Comparison of ENCODE assay signal across 11 cellular contexts in the genomic region with DNA sequence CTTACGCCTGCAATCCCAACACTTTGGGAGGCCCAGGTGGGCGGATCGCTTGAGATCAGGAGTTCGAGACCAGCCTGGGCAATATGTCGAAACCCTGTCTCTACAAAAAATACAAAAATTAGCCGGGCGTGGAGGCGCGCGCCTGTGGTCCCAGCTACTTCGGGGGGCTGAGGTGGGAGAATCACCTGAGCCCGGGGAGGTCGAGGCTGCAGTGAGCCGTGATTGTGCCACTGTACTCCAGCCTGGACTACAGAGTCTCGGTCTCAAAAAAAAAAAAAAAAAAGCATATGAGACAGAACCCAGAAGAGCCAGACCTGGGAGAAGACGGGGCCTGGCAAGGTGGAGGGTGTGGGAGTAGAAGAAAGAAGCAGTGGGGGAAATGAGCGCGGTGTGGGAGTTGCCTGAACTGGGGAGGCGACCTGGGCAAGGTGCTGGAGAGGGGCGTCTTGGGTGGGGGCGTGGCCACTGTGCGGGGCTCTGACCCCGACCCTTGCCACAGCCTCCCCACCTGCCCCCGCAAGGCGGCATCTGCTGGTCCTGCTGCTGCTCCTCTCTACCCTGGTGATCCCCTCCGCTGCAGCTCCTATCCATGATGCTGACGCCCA. TPM values are rescaled to one million over a fixed set of nuclear protein-coding genes. Genes with fewer than 3 reads are reported as not detected.
DNase-seq lines count a peak whose midpoint lies in the region; ATAC-seq and TF ChIP-seq lines count a peak whose summit lies in the region.
"Had no signal": no experiment of that assay in that cellular context is flagged by ENCODE, and none has a peak within 500 bp of the region (broad histone marks: within the 10 kb centered on the region; RNA-seq: fewer than 3 reads in every experiment).

No MANE protein-coding gene starts in this region.

- no peak overlapping the region for H3K4me3 Mint-ChIP-seq in nephron progenitor cell

- H3K27ac Mint-ChIP-seq in nephron progenitor cell = no peak overlapping the region

- H3K4me3 ChIP-seq in heart right ventricle = peak overlapping the region in 8 of 10 donors; percentile 65 to 97 (median 81)
- H3K4me3 ChIP-seq in esophagus muscularis mucosa = peak overlapping the region; percentile 59 to 97 (median 90)

- TF ChIP-seq CTCF in heart right ventricle (IDR thresholded peaks at IDR 0.05) (no peak), esophagus muscularis mucosa (IDR thresholded peaks at IDR 0.05) (no peak), nephron progenitor cell (IDR thresholded peaks at IDR 0.05) (no peak)

- H3K4me1 ChIP-seq in heart right ventricle (peaks cover 0 to 25% (median 11%) of the 10 kb centered on the region in 9 donors), esophagus muscularis mucosa (peaks cover 7 to 38% (median 37%) of the 10 kb centered on the region in 4 donors)
- H3K4me1 ChIP-seq: BLaER1 treated with 17β-estradiol and CSF1 and Interleukin-3, amounts not matched to agents 10 nM and 100 nM; foreskin keratinocyte had no signal

- H3K27ac ChIP-seq in heart right ventricle = peak overlapping the region in 9 of 10 donors; percentile 30 to 99 (median 91)
- H3K27ac ChIP-seq in esophagus muscularis mucosa (replicated peaks in 1 of 4) = peak overlapping the region; percentile 88 to 97 (median 94)
- H3K27ac ChIP-seq: BLaER1 treated with 17β-estradiol and CSF1 and Interleukin-3, amounts not matched to agents 10 nM and 100 nM; foreskin keratinocyte had no signal

- peaks cover 6% of the 10 kb centered on the region for H3K9me3 Mint-ChIP-seq in nephron progenitor cell

- no peak for ATAC-seq in heart right ventricle
- no peak for ATAC-seq in left cardiac atrium
- no peak for ATAC-seq in GM21786 (IDR thresholded peaks at IDR 0.05; ENCODE audit: unreplicated experiment)
- no peak for ATAC-seq in GM21619 (IDR thresholded peaks at IDR 0.05; ENCODE audit: unreplicated experiment)
- ATAC-seq in GM21576 (IDR thresholded peaks at IDR 0.05; ENCODE audit: unreplicated experiment) = no peak

- H3K4me1 Mint-ChIP-seq in nephron progenitor cell = peaks cover 19% of the 10 kb centered on the region

- H3K36me3 ChIP-seq in heart right ventricle = peaks cover 0 to 6% (median 4%) of the 10 kb centered on the region in 9 donors
- peaks cover under 1 to 7% (median 6%) of the 10 kb centered on the region in 4 donors for H3K36me3 ChIP-seq in esophagus muscularis mucosa

- H3K9me3 ChIP-seq in heart right ventricle = peaks cover 0 to 14% (median 6%) of the 10 kb centered on the region in 11 donors
- H3K9me3 ChIP-seq in esophagus muscularis mucosa = peaks cover 0 to 7% (median 6%) of the 10 kb centered on the region in 4 donors

- peaks cover under 1% of the 10 kb centered on the region for H3K27me3 Mint-ChIP-seq in nephron progenitor cell (ENCODE audit: low read depth, poor library complexity)

- DNase-seq in heart right ventricle = peak in 1 of 2 donors; percentile 24
- no peak for DNase-seq in left cardiac atrium
- DNase-seq in esophagus muscularis mucosa (ENCODE audit: extremely low spot score) = no peak
- peak; percentile 28 for DNase-seq in nephron progenitor cell
- no peak for DNase-seq in erythroblast (lab: John Stamatoyannopoulos, UW)

- WGBS in heart right ventricle, 2 donors = 67 to 75% methylated on average over 27 of the region's 27 CpGs
- WGBS in esophagus muscularis mucosa = 65% methylated on average over 27 of the region's 27 CpGs

- H3K36me3 Mint-ChIP-seq in nephron progenitor cell (ENCODE audit: low read depth) = peaks cover 12% of the 10 kb centered on the region

- no peak for TF ChIP-seq EP300 in esophagus muscularis mucosa (IDR thresholded peaks at IDR 0.05)

- intact Hi-C loops in heart right ventricle (cut with DNase I) (loop anchor here in 1 of 10 donors (5.0 kb wide), 1 partner anchor 492 kb away; the partner anchor contains the start of gene PPP1R15A), left cardiac atrium (cut with DNase I) (no loop called here), esophagus muscularis mucosa (cut with DNase I) (loop anchor here (2.0 kb wide), 1 partner anchor 77 kb away; the partner anchor contains the start of gene SLC17A7)

- H3K27me3 ChIP-seq in heart right ventricle (peaks cover 0 to 31% (median 0%) of the 10 kb centered on the region in 7 donors), esophagus muscularis mucosa (no peaks in the 10 kb centered on the region)
- H3K27me3 ChIP-seq: foreskin keratinocyte had no signal

- TF ChIP-seq POLR2A in esophagus muscularis mucosa (IDR thresholded peaks at IDR 0.05; ENCODE audit: low read depth) = no peak
- no peak for TF ChIP-seq POLR2A in erythroblast (IDR thresholded peaks at IDR 0.05; ENCODE audit: low read length)

RNA-seq across cellular contexts. Expression of gene DKKL1, which starts 0.5 kb away (rescaled TPM):
- under 1 TPM in 3 of 10 donors, not detected in 7; 0.22 to 0.54 (median 0.26) TPM for total RNA-seq in heart right ventricle
- under 1 TPM in 1 of 2 donors, not detected in 1; 0.20 TPM for polyA plus RNA-seq in heart right ventricle
- total RNA-seq in left cardiac atrium = not detected
- under 1 TPM in 3 of 4 donors, not detected in 1; 0.40 to 0.83 (median 0.83) TPM for total RNA-seq in esophagus muscularis mucosa

RNA-seq across cellular contexts. Expression of gene TEAD2, which starts 2.0 kb away (rescaled TPM):
- total RNA-seq in heart right ventricle (10 to 100 TPM; 34.1 to 67.8 (median 45.1) TPM), left cardiac atrium (10 to 100 TPM; 43.8 to 45.0 TPM), esophagus muscularis mucosa (10 to 100 TPM; 40.7 to 73.2 (median 60.5) TPM)
- 10 to 100 TPM; 43.5 to 50.5 TPM for polyA plus RNA-seq in heart right ventricle

RNA-seq across cellular contexts. Expression of gene KASH5, which starts 23.9 kb away (rescaled TPM):
- total RNA-seq in heart right ventricle (not detected), left cardiac atrium (not detected), esophagus muscularis mucosa (not detected)
- not detected for polyA plus RNA-seq in heart right ventricle
- total RNA-seq: foreskin keratinocyte, occipital lobe had no signal
- polyA plus RNA-seq: foreskin keratinocyte had no signal

RNA-seq across cellular contexts. Expression of gene CD37, which starts 29.0 kb away (rescaled TPM):
- total RNA-seq in heart right ventricle (10 to 100 TPM in 2 of 10 donors, 1 to 10 TPM in 8; 2.0 to 34.2 (median 3.9) TPM), left cardiac atrium (10 to 100 TPM in 1 of 2 donors, 1 to 10 TPM in 1; 7.1 to 10.6 TPM), esophagus muscularis mucosa (10 to 100 TPM in 2 of 4 donors, 1 to 10 TPM in 2; 8.0 to 22.4 (median 11.6) TPM)
- polyA plus RNA-seq in heart right ventricle = 1 to 10 TPM; 2.3 to 3.5 TPM
- total RNA-seq: foreskin keratinocyte had no signal
- polyA plus RNA-seq: foreskin keratinocyte had no signal

RNA-seq across cellular contexts. Expression of gene SLC6A16, which starts 39.2 kb away (rescaled TPM):
- total RNA-seq in heart right ventricle (1 to 10 TPM in 2 of 10 donors, under 1 TPM in 8; 0.25 to 1.0 (median 0.77) TPM), left cardiac atrium (1 to 10 TPM; 1.1 to 2.0 TPM), esophagus muscularis mucosa (1 to 10 TPM in 3 of 4 donors, under 1 TPM in 1; 0.83 to 4.1 (median 2.5) TPM)
- 1 to 10 TPM in 1 of 2 donors, under 1 TPM in 1; 0.13 to 3.1 TPM for polyA plus RNA-seq in heart right ventricle
- total RNA-seq: foreskin keratinocyte, occipital lobe had no signal
